Comparison of ENCODE assay signal across 1 cellular context in the genomic region with DNA sequence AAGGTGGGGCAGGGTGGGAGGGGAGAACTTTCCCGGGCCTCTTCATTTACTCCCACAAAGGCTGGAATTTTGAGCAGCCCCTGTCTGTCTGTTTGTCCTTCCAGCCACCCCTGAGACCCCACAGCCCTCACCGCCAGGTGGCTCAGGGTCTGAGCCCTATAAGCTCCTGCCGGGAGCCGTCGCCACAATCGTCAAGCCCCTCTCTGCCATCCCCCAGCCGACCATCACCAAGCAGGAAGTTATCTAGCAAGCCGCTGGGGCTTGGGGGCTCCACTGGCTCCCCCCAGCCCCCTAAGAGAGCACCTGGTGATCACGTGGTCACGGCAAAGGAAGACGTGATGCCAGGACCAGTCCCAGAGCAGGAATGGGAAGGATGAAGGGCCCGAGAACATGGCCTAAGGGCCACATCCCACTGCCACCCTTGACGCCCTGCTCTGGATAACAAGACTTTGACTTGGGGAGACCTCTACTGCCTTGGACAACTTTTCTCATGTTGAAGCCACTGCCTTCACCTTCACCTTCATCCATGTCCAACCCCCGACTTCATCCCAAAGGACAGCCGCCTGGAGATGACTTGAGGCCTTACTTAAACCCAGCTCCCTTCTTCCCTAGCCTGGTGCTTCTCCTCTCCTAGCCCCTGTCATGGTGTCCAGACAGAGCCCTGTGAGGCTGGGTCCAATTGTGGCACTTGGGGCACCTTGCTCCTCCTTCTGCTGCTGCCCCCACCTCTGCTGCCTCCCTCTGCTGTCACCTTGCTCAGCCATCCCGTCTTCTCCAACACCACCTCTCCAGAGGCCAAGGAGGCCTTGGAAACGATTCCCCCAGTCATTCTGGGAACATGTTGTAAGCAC.
TF ChIP-seq lines count a peak whose summit lies in the region.

No MANE protein-coding gene starts in this region.

TF ChIP-seq in K562, 482 proteins besides CTCF, POLR2A, EP300 and RAD21 (continued from another document):
- TF ChIP-seq, protein P1, sequence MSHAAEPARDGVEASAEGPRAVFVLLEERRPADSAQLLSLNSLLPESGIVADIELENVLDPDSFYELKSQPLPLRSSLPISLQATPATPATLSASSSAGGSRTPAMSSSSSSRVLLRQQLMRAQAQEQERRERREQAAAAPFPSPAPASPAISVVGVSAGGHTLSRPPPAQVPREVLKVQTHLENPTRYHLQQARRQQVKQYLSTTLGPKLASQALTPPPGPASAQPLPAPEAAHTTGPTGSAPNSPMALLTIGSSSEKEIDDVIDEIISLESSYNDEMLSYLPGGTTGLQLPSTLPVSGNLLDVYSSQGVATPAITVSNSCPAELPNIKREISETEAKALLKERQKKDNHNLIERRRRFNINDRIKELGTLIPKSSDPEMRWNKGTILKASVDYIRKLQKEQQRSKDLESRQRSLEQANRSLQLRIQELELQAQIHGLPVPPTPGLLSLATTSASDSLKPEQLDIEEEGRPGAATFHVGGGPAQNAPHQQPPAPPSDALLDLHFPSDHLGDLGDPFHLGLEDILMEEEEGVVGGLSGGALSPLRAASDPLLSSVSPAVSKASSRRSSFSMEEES (CRISPR knock-in tag; IDR thresholded peaks at IDR 0.05), result peak; percentile 31; the same call in 1 of the 2 replicates
- TF ChIP-seq, protein P2, sequence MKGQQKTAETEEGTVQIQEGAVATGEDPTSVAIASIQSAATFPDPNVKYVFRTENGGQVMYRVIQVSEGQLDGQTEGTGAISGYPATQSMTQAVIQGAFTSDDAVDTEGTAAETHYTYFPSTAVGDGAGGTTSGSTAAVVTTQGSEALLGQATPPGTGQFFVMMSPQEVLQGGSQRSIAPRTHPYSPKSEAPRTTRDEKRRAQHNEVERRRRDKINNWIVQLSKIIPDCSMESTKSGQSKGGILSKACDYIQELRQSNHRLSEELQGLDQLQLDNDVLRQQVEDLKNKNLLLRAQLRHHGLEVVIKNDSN (CRISPR knock-in tag; IDR thresholded peaks at IDR 0.05), result peak; percentile 20; the same call in 1 of the 2 replicates
